1 cellular context compared by ENCODE assay signal in genomic region chr6:49522710-49523593, GRCh38.
A peak's percentile ranks its signal among the peaks of the same experiment; 100 is the strongest.
TF ChIP-seq lines count a peak whose summit lies in the region.

No MANE protein-coding gene starts in this region.

TF ChIP-seq in HepG2, 621 proteins besides CTCF, POLR2A, EP300 and RAD21 (continued from another document and continues in another):
- no peak for TF ChIP-seq KIAA2018 (CRISPR knock-in tag; IDR thresholded peaks at IDR 0.05; ENCODE audit: borderline replicate concordance)
- no peak for TF ChIP-seq HNRNPUL1 (IDR thresholded peaks at IDR 0.05; ENCODE audit: low read depth, low read length)
- no peak for TF ChIP-seq SNRNP70 (IDR thresholded peaks at IDR 0.05; ENCODE audit: low read depth, low read length)
- no peak for TF ChIP-seq GPBP1L1 (CRISPR knock-in tag; IDR thresholded peaks at IDR 0.05)
- TF ChIP-seq ZNF746 (CRISPR knock-in tag; IDR thresholded peaks at IDR 0.05), result peak; percentile 75; the same call in 1 of the 2 replicates
- 0 out of 2 replicates have a peak, but pooled peaks have one; percentile 54 for TF ChIP-seq FOXC1 (CRISPR knock-in tag; IDR thresholded peaks at IDR 0.05; ENCODE audit: borderline replicate concordance)
- no peak for TF ChIP-seq TRIM24 (CRISPR knock-in tag; IDR thresholded peaks at IDR 0.05)
- TF ChIP-seq ZNF839 (CRISPR knock-in tag; IDR thresholded peaks at IDR 0.05; ENCODE audit: borderline replicate concordance), result no peak
- TF ChIP-seq ZNF879 (CRISPR knock-in tag; IDR thresholded peaks at IDR 0.05), result 0 out of 2 replicates have a peak, but pooled peaks have one; percentile 43
- TF ChIP-seq TERF1 (CRISPR knock-in tag; IDR thresholded peaks at IDR 0.05), result no peak
- no peak for TF ChIP-seq LBX2 (CRISPR knock-in tag; IDR thresholded peaks at IDR 0.05; ENCODE audit: borderline replicate concordance)
- peak; percentile 33 for TF ChIP-seq CCAR2 (optimal IDR thresholded peaks at IDR 0.05; ENCODE audit: low read depth, low read length)
- peak; percentile 62; the same call in 1 of the 2 replicates for TF ChIP-seq KLF6 (CRISPR knock-in tag; IDR thresholded peaks at IDR 0.05)
- no peak for TF ChIP-seq ZBTB37 (CRISPR knock-in tag; IDR thresholded peaks at IDR 0.05)
- TF ChIP-seq ZNF552 (CRISPR knock-in tag; IDR thresholded peaks at IDR 0.05; ENCODE audit: borderline replicate concordance), result no peak
- TF ChIP-seq MAX (IDR thresholded peaks at IDR 0.05), result peak; percentile 61
- TF ChIP-seq REL (CRISPR knock-in tag; conservative IDR thresholded peaks at IDR 0.05), result no peak
- peak; percentile 80; the same call in 1 of the 2 replicates for TF ChIP-seq THAP7 (CRISPR knock-in tag; IDR thresholded peaks at IDR 0.05)
- TF ChIP-seq ZNF589 (CRISPR knock-in tag; conservative IDR thresholded peaks at IDR 0.05), result peak; percentile 86
- peak; percentile 98 for TF ChIP-seq TBX3 (IDR thresholded peaks at IDR 0.05; ENCODE audit: borderline replicate concordance)
- TF ChIP-seq NFIB (CRISPR knock-in tag; IDR thresholded peaks at IDR 0.05; ENCODE audit: borderline replicate concordance), result no peak
- TF ChIP-seq SMAD9 (CRISPR knock-in tag; IDR thresholded peaks at IDR 0.05), result no peak
- TF ChIP-seq ZBTB14 (CRISPR knock-in tag; IDR thresholded peaks at IDR 0.05), result no peak
- no peak for TF ChIP-seq ZNF256 (CRISPR knock-in tag; conservative IDR thresholded peaks at IDR 0.05)
- TF ChIP-seq NR2F1 (CRISPR knock-in tag; IDR thresholded peaks at IDR 0.05), result peak; percentile 34 to 41; a peak in 3 of 4 replicates
- TF ChIP-seq ZFP41 (CRISPR knock-in tag; IDR thresholded peaks at IDR 0.05; ENCODE audit: borderline replicate concordance), result no peak
- TF ChIP-seq XBP1 (CRISPR knock-in tag; IDR thresholded peaks at IDR 0.05), result peak; percentile 61; the same call in 1 of the 2 replicates
- no peak; the same call in 1 of the 2 replicates for TF ChIP-seq ATF6 (CRISPR knock-in tag; conservative IDR thresholded peaks at IDR 0.05)
- TF ChIP-seq ZNF207 (IDR thresholded peaks at IDR 0.05; ENCODE audit: borderline replicate concordance), result no peak
- peak; percentile 91 for TF ChIP-seq HMG20B (CRISPR knock-in tag; conservative IDR thresholded peaks at IDR 0.05)
- TF ChIP-seq RAD51 (IDR thresholded peaks at IDR 0.05; ENCODE audit: borderline replicate concordance), result no peak
